9 cellular contexts compared by ENCODE assay signal in genomic region chr10:69406816-69407580, GRCh38. TPM values are rescaled to one million over a fixed set of nuclear protein-coding genes. Genes with fewer than 3 reads are reported as not detected.
A peak's percentile ranks its signal among the peaks of the same experiment; 100 is the strongest.
DNase-seq lines count a peak whose midpoint lies in the region; ATAC-seq and TF ChIP-seq lines count a peak whose summit lies in the region.
"Had no signal": no experiment of that assay in that cellular context is flagged by ENCODE, and none has a peak within 500 bp of the region (broad histone marks: within the 10 kb centered on the region; RNA-seq: fewer than 3 reads in every experiment).

No MANE protein-coding gene starts in this region.

- H3K4me1 Mint-ChIP-seq in CD8-positive, alpha-beta memory T cell = peaks cover 11 to 26% (median 19%) of the 10 kb centered on the region in 3 donors
- H3K4me1 Mint-ChIP-seq in endothelial cell (ENCODE audit: unreplicated experiment) = peaks cover 17% of the 10 kb centered on the region

- peaks cover 0 to 24% (median 4%) of the 10 kb centered on the region in 3 donors for H3K36me3 Mint-ChIP-seq in CD8-positive, alpha-beta memory T cell
- H3K36me3 Mint-ChIP-seq in endothelial cell (ENCODE audit: low read depth, unreplicated experiment) = peaks cover 16% of the 10 kb centered on the region

- peak overlapping the region in 6 of 8 donors; percentile 4 to 91 (median 84) for H3K27ac Mint-ChIP-seq in CD8-positive, alpha-beta memory T cell
- H3K27ac Mint-ChIP-seq in endothelial cell (ENCODE audit: unreplicated experiment) = peak overlapping the region; percentile 72

- no peaks in the 10 kb centered on the region for H3K27me3 ChIP-seq in CD8-positive, alpha-beta memory T cell (ENCODE audit: insufficient read depth, low read length, poor library complexity, severe bottlenecking)
- H3K27me3 ChIP-seq in rectal smooth muscle tissue (ENCODE audit: control insufficient read depth, insufficient read depth, low read length) (no peaks in the 10 kb centered on the region), A673 (replicated peaks; ENCODE audit: insufficient read depth, low read depth, low read length, poor library complexity) (no peaks in the 10 kb centered on the region)
- H3K27me3 ChIP-seq: hepatocyte had no signal

- intact Hi-C loops in A673 (cut with micrococcal nuclease; ENCODE audit: unreplicated experiment) = loop anchor here (5.0 kb wide), 1 partner anchor 170 kb away; no protein-coding TSS in a partner anchor

- no TSS peak for BruUV-seq in A673 (replicated peaks; lab: Mats Ljungman, UMichigan)

- peaks cover 0 to 3% of the 10 kb centered on the region in 2 donors for H3K27me3 Mint-ChIP-seq in CD8-positive, alpha-beta memory T cell
- H3K27me3 Mint-ChIP-seq in endothelial cell (ENCODE audit: unreplicated experiment) = peaks cover 14% of the 10 kb centered on the region

- H3K4me3 Mint-ChIP-seq in CD8-positive, alpha-beta memory T cell = peak overlapping the region in 1 of 7 donors; percentile 35
- no peak overlapping the region for H3K4me3 Mint-ChIP-seq in endothelial cell (ENCODE audit: unreplicated experiment)

- H3K9ac ChIP-seq in rectal smooth muscle tissue (ENCODE audit: low read length) = no peak overlapping the region

- TF ChIP-seq CTCF in RWPE1 (conservative IDR thresholded peaks at IDR 0.05; ENCODE audit: low read depth) (no peak), endothelial cell (IDR thresholded peaks at IDR 0.05; ENCODE audit: unreplicated experiment) (no peak), A673 (conservative IDR thresholded peaks at IDR 0.05; ENCODE audit: low read depth, low read length) (no peak)

- DNase-seq in CD8-positive, alpha-beta memory T cell = no peak
- DNase-seq in RWPE1 (ENCODE audit: low spot score) (no peak), endothelial cell (ENCODE audit: low spot score) (no peak), A673 (ENCODE audit: low spot score) (no peak), AML-193 (lab: John Stamatoyannopoulos, UW) (no peak)

- no peaks in the 10 kb centered on the region for H3K36me3 ChIP-seq in CD8-positive, alpha-beta memory T cell (ENCODE audit: insufficient read depth, low read length)
- H3K36me3 ChIP-seq in rectal smooth muscle tissue (ENCODE audit: control insufficient read depth, insufficient read depth, low read length) (peaks cover 6% of the 10 kb centered on the region), A673 (ENCODE audit: insufficient read depth, low read length, poor library complexity, severe bottlenecking) (peaks cover 3% of the 10 kb centered on the region)

- no peaks in the 10 kb centered on the region for H3K9me3 ChIP-seq in CD8-positive, alpha-beta memory T cell (ENCODE audit: low read length)
- no peaks in the 10 kb centered on the region for H3K9me3 ChIP-seq in A673 (ENCODE audit: low read depth, low read length, poor library complexity, severe bottlenecking)

- no peaks in the 10 kb centered on the region for H3K9me3 Mint-ChIP-seq in CD8-positive, alpha-beta memory T cell
- no peaks in the 10 kb centered on the region for H3K9me3 Mint-ChIP-seq in endothelial cell (ENCODE audit: unreplicated experiment)

- ATAC-seq in HG02571 (IDR thresholded peaks at IDR 0.05; ENCODE audit: unreplicated experiment) (no peak), HG03469 (IDR thresholded peaks at IDR 0.05; ENCODE audit: unreplicated experiment) (no peak)

- no peak overlapping the region for H3K4me3 ChIP-seq in CD8-positive, alpha-beta memory T cell (ENCODE audit: low read length)
- no peak overlapping the region for H3K4me3 ChIP-seq in rectal smooth muscle tissue (ENCODE audit: low read length)
- no peak overlapping the region for H3K4me3 ChIP-seq in A673 (ENCODE audit: low read depth, low read length, poor library complexity, severe bottlenecking)
- H3K4me3 ChIP-seq: hepatocyte had no signal

- CTCF ChIA-PET in CD8-positive, alpha-beta memory T cell (lab: Charles Lee) = interaction anchor here (0.9 to 3.3 kb wide), 18 partner anchors 9 to 234 kb away, joined by 3 to 41 read pairs (median 5); partner anchors contain the start of genes TACR2 and TSPAN15
- CTCF ChIA-PET in RWPE1 (lab: Yijun Ruan, JAX) (interaction anchor here (0.6 to 2.1 kb wide), 10 partner anchors 8 to 237 kb away, joined by 3 to 26 read pairs (median 3); no protein-coding TSS in a partner anchor), A673 (lab: Charles Lee) (interaction anchor here (0.6 to 1.6 kb wide), 3 partner anchors 16 to 100 kb away, joined by 3 to 16 read pairs (median 10); no protein-coding TSS in a partner anchor)

- no peak overlapping the region for H3K27ac ChIP-seq in CD8-positive, alpha-beta memory T cell (ENCODE audit: low read depth, low read length)
- peak overlapping the region; percentile 78 for H3K27ac ChIP-seq in RWPE1
- H3K27ac ChIP-seq in rectal smooth muscle tissue (ENCODE audit: low read depth, low read length) = peak overlapping the region; percentile 74
- H3K27ac ChIP-seq in A673 (ENCODE audit: low read depth, low read length, poor library complexity, severe bottlenecking) = no peak overlapping the region
- H3K27ac ChIP-seq: hepatocyte had no signal

- POLR2A ChIA-PET in CD8-positive, alpha-beta memory T cell (lab: Charles Lee) = no interaction called here
- POLR2A ChIA-PET in RWPE1 (lab: Yijun Ruan, JAX; ENCODE audit: low non-redundant PET) (no interaction called here), A673 (lab: Charles Lee; ENCODE audit: low non-redundant PET) (no interaction called here)

- H3K4me1 ChIP-seq in CD8-positive, alpha-beta memory T cell (ENCODE audit: insufficient read depth, low read length) = peaks cover 15% of the 10 kb centered on the region
- H3K4me1 ChIP-seq in rectal smooth muscle tissue (ENCODE audit: control insufficient read depth, insufficient read depth, low read length) (peaks cover 32% of the 10 kb centered on the region), A673 (ENCODE audit: insufficient read depth, low read length, poor library complexity, severe bottlenecking) (peaks cover 16% of the 10 kb centered on the region)

RNA-seq across cellular contexts. Expression of gene TACR2, which starts 9.7 kb away (rescaled TPM):
- not detected for total RNA-seq in CD8-positive, alpha-beta memory T cell
- polyA plus RNA-seq in CD8-positive, alpha-beta memory T cell = not detected
- not detected for total RNA-seq in endothelial cell (ENCODE audit: unreplicated experiment)
- 0.17 and 0.21 TPM in 2 replicates for total RNA-seq in A673 (2021)
- polyA plus RNA-seq: hepatocyte had no signal

RNA-seq across cellular contexts. Expression of gene TSPAN15, which starts 44.3 kb away (rescaled TPM):
- 1 to 10 TPM; 1.4 to 2.4 TPM for total RNA-seq in CD8-positive, alpha-beta memory T cell
- 20.2 TPM for polyA plus RNA-seq in CD8-positive, alpha-beta memory T cell
- total RNA-seq in endothelial cell (ENCODE audit: unreplicated experiment) (195 TPM), A673 (2021) (2.1 and 2.5 TPM in 2 replicates)

Comparison
In these comparisons a context has a peak if more than half of its experiments do, and no peak if none do; other contexts are left out.
1. H3K27ac ChIP-seq: peak in RWPE1 (single experiment) and rectal smooth muscle tissue (single experiment); none in CD8-positive, alpha-beta memory T cell (single experiment) and A673 (single experiment).
2. RNA of gene TSPAN15, which starts 44.3 kb away (total RNA-seq): 195 TPM in endothelial cell (single experiment); 1.4 to 2.4 TPM in CD8-positive, alpha-beta memory T cell and 2.1 to 2.5 TPM in A673; every median in the first group is over 10 times any median in the second.